Comparison of ENCODE assay signal across 8 cellular contexts in the genomic region with DNA sequence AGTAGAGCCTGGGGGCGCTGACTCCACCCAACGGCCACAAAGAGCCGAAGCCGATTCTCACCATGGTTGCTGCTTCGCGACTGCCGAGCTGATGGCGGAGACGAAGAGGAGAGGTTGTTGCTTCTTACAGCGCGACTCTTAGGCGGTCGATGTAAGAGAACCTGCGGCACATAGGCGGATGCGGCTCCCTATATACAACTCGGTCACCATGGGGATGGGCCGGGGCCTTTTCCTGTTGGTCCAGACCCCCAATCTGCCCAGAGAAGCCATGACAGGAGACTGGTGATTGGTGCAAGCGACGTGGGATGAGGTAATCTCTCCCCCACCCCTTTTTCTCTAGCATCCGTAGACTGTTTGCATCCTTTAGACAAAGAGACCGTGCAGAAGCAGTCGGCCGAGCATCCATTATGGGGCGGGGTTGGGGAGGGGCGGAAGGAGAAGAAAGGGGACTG. TPM values are rescaled to one million over a fixed set of nuclear protein-coding genes. Genes with fewer than 3 reads are reported as not detected.
A peak's percentile ranks its signal among the peaks of the same experiment; 100 is the strongest.
DNase-seq lines count a peak whose midpoint lies in the region; ATAC-seq and TF ChIP-seq lines count a peak whose summit lies in the region.

TUBA1A (minus strand) TSS at position 165 of the 452 bp plus-strand sequence; CDS start at position 64, 101 bp downstream.

- peak within 1 kb of the TSS; percentile 89 for H3K27ac ChIP-seq in colonic mucosa
- H3K27ac ChIP-seq in layer of hippocampus (ENCODE audit: low read depth, low read length) = peak within 1 kb of the TSS; percentile 99

- H3K4me1 Mint-ChIP-seq in activated CD4-positive, alpha-beta T cell treated with anti-CD3 and anti-CD28 coated beads for 36 hours = peaks cover 24% of the 10 kb centered on the region

- TF ChIP-seq CTCF in AG10803 (conservative IDR thresholded peaks at IDR 0.05; ENCODE audit: low read length) (no peak), colonic mucosa (IDR thresholded peaks at IDR 0.05) (no peak)

- peak within 1 kb of the TSS; percentile 92 for H3K4me3 Mint-ChIP-seq in activated CD4-positive, alpha-beta T cell treated with anti-CD3 and anti-CD28 coated beads for 36 hours

- H3K9ac ChIP-seq in colonic mucosa (ENCODE audit: low read depth in 2 of 2, low read length in 2 of 2) = peak within 1 kb of the TSS; percentile 89 to 90

- H3K36me3 Mint-ChIP-seq in activated CD4-positive, alpha-beta T cell treated with anti-CD3 and anti-CD28 coated beads for 36 hours (ENCODE audit: low read depth) = peaks cover 19% of the 10 kb centered on the region

- H3K4me1 ChIP-seq in colonic mucosa = peaks cover 4% of the 10 kb centered on the region

- ATAC-seq in GM19043 (IDR thresholded peaks at IDR 0.05; ENCODE audit: low read depth, unreplicated experiment) (peak; percentile 94), HG03432 (IDR thresholded peaks at IDR 0.05; ENCODE audit: unreplicated experiment) (peak; percentile 89)
- peak; percentile 95 for ATAC-seq in activated CD4-positive, alpha-beta T cell treated with anti-CD3 and anti-CD28 coated beads for 36 hours

- intact Hi-C loops in activated CD4-positive, alpha-beta T cell treated with anti-CD3 and anti-CD28 coated beads for 36 hours (cut with DNase I, micrococcal nuclease) = loop anchor here (1.0 to 5.0 kb wide), 14 partner anchors 12 to 553 kb away; partner anchors contain the start of genes LMBR1L (in 2 of the 2), TUBA1B (in 2 of the 2), ARF3 (in 1 of the 2) and DDX23 (in 1 of the 2)
- intact Hi-C loops in colonic mucosa (cut with DNase I) = loop anchor here (5.0 kb wide), 1 partner anchor 43 kb away; no protein-coding TSS in a partner anchor

- H3K9me3 ChIP-seq in colonic mucosa = no peaks in the 10 kb centered on the region

- H3K27me3 Mint-ChIP-seq in activated CD4-positive, alpha-beta T cell treated with anti-CD3 and anti-CD28 coated beads for 36 hours = no peaks in the 10 kb centered on the region

- peak; percentile 99 for DNase-seq in AG10803 (ENCODE audit: low read depth)
- DNase-seq in NCI-H510A (lab: John Stamatoyannopoulos, UW) = peak; percentile 98
- DNase-seq in activated CD4-positive, alpha-beta T cell treated with anti-CD3 and anti-CD28 coated beads for 36 hours = peak; percentile 97
- peak; percentile 84 for DNase-seq in colonic mucosa
- DNase-seq in stimulated activated CD4-positive, alpha-beta T cell treated with anti-CD3 and anti-CD28 coated beads, Interleukin-1b, Interleukin-23, amount 100 ng/mL, for 48 hours = peak; percentile 96

- H3K9me3 Mint-ChIP-seq in activated CD4-positive, alpha-beta T cell treated with anti-CD3 and anti-CD28 coated beads for 36 hours (ENCODE audit: low read depth) = no peaks in the 10 kb centered on the region

- H3K4me3 ChIP-seq in AG10803 (ENCODE audit: low read length) = peak within 1 kb of the TSS; percentile 91
- H3K4me3 ChIP-seq in colonic mucosa = peak within 1 kb of the TSS; percentile 55

- POLR2A ChIA-PET in activated CD4-positive, alpha-beta T cell treated with anti-CD3 and anti-CD28 coated beads for 36 hours (lab: Charles Lee) = interaction anchor here (0.6 to 2.0 kb wide), 11 partner anchors 13 to 836 kb away, joined by 3 to 47 read pairs (median 4); partner anchors contain the start of genes ARF3, RACGAP1, RHEBL1 and TUBA1B

- no peaks in the 10 kb centered on the region for H3K36me3 ChIP-seq in colonic mucosa

- H3K27me3 ChIP-seq in colonic mucosa (no peaks in the 10 kb centered on the region), layer of hippocampus (ENCODE audit: control insufficient read depth, insufficient read depth, low read length) (no peaks in the 10 kb centered on the region)

- H3K27ac Mint-ChIP-seq in activated CD4-positive, alpha-beta T cell treated with anti-CD3 and anti-CD28 coated beads for 36 hours = peak within 1 kb of the TSS; percentile 92

- CTCF ChIA-PET in activated CD4-positive, alpha-beta T cell treated with anti-CD3 and anti-CD28 coated beads for 36 hours (lab: Charles Lee) = interaction anchor here (0.6 to 3.4 kb wide), 10 partner anchors 19 to 205 kb away, joined by 3 to 19 read pairs (median 4); no protein-coding TSS in a partner anchor

RNA-seq across cellular contexts. Expression of gene TUBA1A, which starts in this region (rescaled TPM):
- total RNA-seq in activated CD4-positive, alpha-beta T cell treated with anti-CD3 and anti-CD28 coated beads for 36 hours = 10 to 100 TPM; 75.7 to 98.5 TPM
- total RNA-seq in colonic mucosa = 10 to 100 TPM; 16.9 to 70.3 TPM

Comparison
In these comparisons a context has a peak if more than half of its experiments do, and no peak if none do; other contexts are left out.
1. Peak in every context shown above with its lines: DNase-seq, ATAC-seq, H3K4me3 ChIP-seq and H3K27ac ChIP-seq.